8 cellular contexts compared by ENCODE assay signal in the genomic region with DNA sequence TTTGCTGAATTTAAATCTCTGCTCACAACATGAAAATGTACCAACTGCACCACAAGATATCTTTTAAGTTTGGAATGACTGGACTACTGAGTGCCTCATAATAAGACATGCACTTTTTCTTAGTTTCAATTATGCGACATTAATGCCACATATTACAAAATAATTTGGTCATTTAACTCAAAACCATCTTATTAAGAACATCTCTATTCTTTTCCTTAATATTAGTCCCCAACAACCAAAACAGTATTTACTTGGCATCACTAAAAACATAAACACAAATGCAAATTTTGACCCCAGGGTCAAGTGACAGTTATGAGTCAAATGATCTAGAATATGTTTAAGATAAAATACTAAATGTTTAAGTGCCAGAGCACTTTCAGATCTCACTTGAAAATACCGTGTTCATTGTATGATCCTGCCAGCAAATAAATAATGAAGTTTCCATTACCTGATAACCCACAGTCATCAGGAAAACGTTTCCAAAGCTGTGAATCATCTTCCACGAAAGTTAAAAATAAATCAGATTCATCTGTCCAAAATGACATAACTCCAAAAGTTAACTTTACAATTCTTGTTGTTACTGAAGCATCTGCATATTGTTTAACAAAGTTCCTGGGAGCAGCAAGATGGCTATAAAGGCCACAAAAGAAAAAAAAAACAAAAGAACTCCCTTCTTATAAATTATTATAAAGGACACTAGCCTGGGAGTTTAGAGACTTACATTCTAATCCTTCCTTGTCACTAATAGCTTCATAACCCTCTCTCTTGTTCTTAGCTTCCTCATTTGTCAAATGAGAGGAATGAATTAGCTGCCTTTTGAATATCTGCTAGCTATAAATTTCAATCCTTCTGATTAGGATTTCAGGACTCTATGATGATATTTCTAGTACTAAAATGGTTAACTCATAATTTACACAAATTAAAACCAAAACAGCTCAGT. TPM values are rescaled to one million over a fixed set of nuclear protein-coding genes. Genes with fewer than 3 reads are reported as not detected.
DNase-seq lines count a peak whose midpoint lies in the region; ATAC-seq lines count a peak whose summit lies in the region.

No MANE protein-coding gene starts in this region.

- DNase-seq in activated CD4-positive, alpha-beta T cell treated with anti-CD3 and anti-CD28 coated beads for 36 hours, result no peak
- DNase-seq in activated CD4-positive, alpha-beta T cell treated with anti-CD3 and anti-CD28 coated beads, Interleukin-2, amount 10 ng/mL, durations not matched to agents 7 days and 5 days, result no peak
- DNase-seq in central memory CD8-positive, alpha-beta T cell (ENCODE audit: low spot score in 2 of 2), result no peak
- no peak for DNase-seq in stimulated activated naive CD4-positive, alpha-beta T cell treated with Interleukin-2 at 50 U/mL for 16 hours (lab: John Stamatoyannopoulos, UW)
- no peak for DNase-seq in pons (ENCODE audit: low spot score)

- peaks cover 7% of the 10 kb centered on the region for H3K9me3 Mint-ChIP-seq in activated CD4-positive, alpha-beta T cell treated with anti-CD3 and anti-CD28 coated beads for 36 hours (ENCODE audit: low read depth)
- H3K9me3 Mint-ChIP-seq in activated CD4-positive, alpha-beta T cell treated with anti-CD3 and anti-CD28 coated beads, Interleukin-2, amount 10 ng/mL, durations not matched to agents 7 days and 5 days, result peaks cover 21% of the 10 kb centered on the region
- peaks cover 4% of the 10 kb centered on the region for H3K9me3 Mint-ChIP-seq in central memory CD8-positive, alpha-beta T cell

- H3K36me3 Mint-ChIP-seq in activated CD4-positive, alpha-beta T cell treated with anti-CD3 and anti-CD28 coated beads for 36 hours (ENCODE audit: low read depth), result peaks cover 30% of the 10 kb centered on the region
- peaks cover 33% of the 10 kb centered on the region for H3K36me3 Mint-ChIP-seq in activated CD4-positive, alpha-beta T cell treated with anti-CD3 and anti-CD28 coated beads, Interleukin-2, amount 10 ng/mL, durations not matched to agents 7 days and 5 days (ENCODE audit: low read depth)
- H3K36me3 Mint-ChIP-seq in central memory CD8-positive, alpha-beta T cell (ENCODE audit: insufficient read depth), result peaks cover 2% of the 10 kb centered on the region

- H3K4me1 Mint-ChIP-seq in activated CD4-positive, alpha-beta T cell treated with anti-CD3 and anti-CD28 coated beads for 36 hours, result peaks cover 43% of the 10 kb centered on the region
- H3K4me1 Mint-ChIP-seq in activated CD4-positive, alpha-beta T cell treated with anti-CD3 and anti-CD28 coated beads, Interleukin-2, amount 10 ng/mL, durations not matched to agents 7 days and 5 days, result peaks cover 20% of the 10 kb centered on the region
- H3K4me1 Mint-ChIP-seq in central memory CD8-positive, alpha-beta T cell, result peaks cover 44% of the 10 kb centered on the region

- H3K9me3 ChIP-seq in skeletal muscle tissue (ENCODE audit: control insufficient read depth in 3 of 3, low read length in 3 of 3), result peaks cover 2 to 5% (median 3%) of the 10 kb centered on the region in 3 donors

- peaks cover 0 to 4% (median 0%) of the 10 kb centered on the region in 3 donors for H3K36me3 ChIP-seq in skeletal muscle tissue (ENCODE audit: control insufficient read depth in 3 of 3, insufficient read depth in 3 of 3, low read length in 3 of 3)

- intact Hi-C loops in activated CD4-positive, alpha-beta T cell treated with anti-CD3 and anti-CD28 coated beads for 36 hours (cut with DNase I, micrococcal nuclease), result loop anchor here (1.0 to 10.0 kb wide), 4 partner anchors 31 to 426 kb away; a partner anchor contains a TSS

- peak overlapping the region in 1 of 3 donors; percentile 19 for H3K4me3 ChIP-seq in skeletal muscle tissue (ENCODE audit: low read length in 3 of 3)

- no peaks in the 10 kb centered on the region for H3K27me3 ChIP-seq in skeletal muscle tissue (ENCODE audit: control insufficient read depth in 3 of 3, insufficient read depth in 3 of 3, low read length in 3 of 3)

- H3K4me3 Mint-ChIP-seq in activated CD4-positive, alpha-beta T cell treated with anti-CD3 and anti-CD28 coated beads for 36 hours, result peak overlapping the region; percentile 38
- H3K4me3 Mint-ChIP-seq in activated CD4-positive, alpha-beta T cell treated with anti-CD3 and anti-CD28 coated beads, Interleukin-2, amount 10 ng/mL, durations not matched to agents 7 days and 5 days, result no peak overlapping the region
- no peak overlapping the region for H3K4me3 Mint-ChIP-seq in central memory CD8-positive, alpha-beta T cell

- H3K9ac ChIP-seq in skeletal muscle tissue (ENCODE audit: low read depth in 1 of 3, low read length in 3 of 3), result peak overlapping the region in 2 of 3 donors; percentile 1 to 2

- ATAC-seq in activated CD4-positive, alpha-beta T cell treated with anti-CD3 and anti-CD28 coated beads for 36 hours, result peak; percentile 61
- peak; percentile 86 for ATAC-seq in HG03342 (IDR thresholded peaks at IDR 0.05; ENCODE audit: unreplicated experiment)
- ATAC-seq in central memory CD8-positive, alpha-beta T cell (replicated peaks; ENCODE audit: extremely low read depth, poor library complexity, severe bottlenecking), result no peak
- ATAC-seq in HG03521 (IDR thresholded peaks at IDR 0.05; ENCODE audit: unreplicated experiment), result no peak

- CTCF ChIA-PET in activated CD4-positive, alpha-beta T cell treated with anti-CD3 and anti-CD28 coated beads for 36 hours (lab: Charles Lee), result interaction anchor here (1.1 to 1.4 kb wide), 2 partner anchors 11 to 14 kb away, joined by 6 read pairs; no protein-coding TSS in a partner anchor
- CTCF ChIA-PET in activated CD4-positive, alpha-beta T cell treated with anti-CD3 and anti-CD28 coated beads, Interleukin-2, amount 10 ng/mL, durations not matched to agents 7 days and 5 days (lab: Charles Lee), result interaction anchor here (0.6 to 1.2 kb wide), 4 partner anchors 10 to 382 kb away, joined by 3 to 5 read pairs (median 4); no protein-coding TSS in a partner anchor

- H3K4me1 ChIP-seq in skeletal muscle tissue (ENCODE audit: control insufficient read depth in 3 of 3, insufficient read depth in 3 of 3, low read length in 3 of 3), result peaks cover 6 to 17% (median 13%) of the 10 kb centered on the region in 3 donors

- POLR2A ChIA-PET in activated CD4-positive, alpha-beta T cell treated with anti-CD3 and anti-CD28 coated beads for 36 hours (lab: Charles Lee), result interaction anchor here (0.6 kb wide), 1 partner anchor 24 kb away, joined by 5 read pairs; no protein-coding TSS in a partner anchor
- POLR2A ChIA-PET in activated CD4-positive, alpha-beta T cell treated with anti-CD3 and anti-CD28 coated beads, Interleukin-2, amount 10 ng/mL, durations not matched to agents 7 days and 5 days (lab: Charles Lee), result no interaction called here

- H3K27me3 Mint-ChIP-seq in activated CD4-positive, alpha-beta T cell treated with anti-CD3 and anti-CD28 coated beads for 36 hours, result no peaks in the 10 kb centered on the region
- H3K27me3 Mint-ChIP-seq in activated CD4-positive, alpha-beta T cell treated with anti-CD3 and anti-CD28 coated beads, Interleukin-2, amount 10 ng/mL, durations not matched to agents 7 days and 5 days, result no peaks in the 10 kb centered on the region
- H3K27me3 Mint-ChIP-seq in central memory CD8-positive, alpha-beta T cell, result no peaks in the 10 kb centered on the region

- H3K27ac Mint-ChIP-seq in activated CD4-positive, alpha-beta T cell treated with anti-CD3 and anti-CD28 coated beads for 36 hours, result peak overlapping the region; percentile 85
- no peak overlapping the region for H3K27ac Mint-ChIP-seq in activated CD4-positive, alpha-beta T cell treated with anti-CD3 and anti-CD28 coated beads, Interleukin-2, amount 10 ng/mL, durations not matched to agents 7 days and 5 days
- H3K27ac Mint-ChIP-seq in central memory CD8-positive, alpha-beta T cell (ENCODE audit: low read depth), result peak overlapping the region; percentile 52

- H3K27ac ChIP-seq in skeletal muscle tissue (ENCODE audit: low read depth, low read length), result peak overlapping the region; percentile 57

RNA-seq across cellular contexts. Expression of a gene that starts 30.5 kb away (rescaled TPM):
- total RNA-seq in activated CD4-positive, alpha-beta T cell treated with anti-CD3 and anti-CD28 coated beads for 36 hours, result 1 to 10 TPM; 4.0 to 5.9 TPM
- 1 to 10 TPM; 5.1 to 6.4 TPM for total RNA-seq in activated CD4-positive, alpha-beta T cell treated with anti-CD3 and anti-CD28 coated beads, Interleukin-2, amount 10 ng/mL, durations not matched to agents 7 days and 5 days
- 14.6 TPM for total RNA-seq in skeletal muscle tissue

RNA-seq across cellular contexts. Expression of a gene that starts 31.2 kb away (rescaled TPM):
- 10 to 100 TPM; 17.9 to 22.5 TPM for total RNA-seq in activated CD4-positive, alpha-beta T cell treated with anti-CD3 and anti-CD28 coated beads for 36 hours
- total RNA-seq in activated CD4-positive, alpha-beta T cell treated with anti-CD3 and anti-CD28 coated beads, Interleukin-2, amount 10 ng/mL, durations not matched to agents 7 days and 5 days, result 10 to 100 TPM; 20.4 TPM
- 69.9 TPM for total RNA-seq in skeletal muscle tissue

Comparison
In these comparisons a context has a peak if more than half of its experiments do, and no peak if none do; other contexts are left out.
1. ATAC-seq: peak in activated CD4-positive, alpha-beta T cell treated with anti-CD3 and anti-CD28 coated beads for 36 hours (single experiment) and HG03342 (single experiment); none in central memory CD8-positive, alpha-beta T cell (single experiment) and HG03521 (single experiment).